In the genomic region with DNA sequence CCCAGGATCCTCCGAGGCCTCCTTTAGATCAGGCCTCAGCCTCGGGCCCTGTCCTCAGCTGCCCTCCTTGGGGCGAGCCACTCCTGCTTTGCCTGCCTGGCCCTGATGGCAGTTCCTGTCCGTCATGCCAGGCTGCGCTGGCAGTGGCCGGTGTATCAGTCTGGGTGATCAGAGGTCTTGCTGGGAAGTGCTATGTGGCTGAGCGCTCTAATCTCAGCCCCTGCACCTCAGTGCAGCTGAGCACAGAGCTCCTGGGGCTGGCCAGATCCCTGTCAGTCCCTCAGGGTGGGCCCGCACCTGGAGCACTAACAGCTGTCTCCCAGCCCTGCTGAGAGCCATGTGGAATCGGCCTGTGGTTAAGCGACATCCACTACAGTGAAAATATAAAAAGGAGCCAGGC, we compare ENCODE assay signal across 22 cellular contexts. TPM values are rescaled to one million over a fixed set of nuclear protein-coding genes. Genes with fewer than 3 reads are reported as not detected.
"Had no signal": no experiment of that assay in that cellular context is flagged by ENCODE, and none has a peak within 500 bp of the region (broad histone marks: within the 10 kb centered on the region; RNA-seq: fewer than 3 reads in every experiment).

No MANE protein-coding gene starts in this region.

- H3K27ac ChIP-seq: dorsolateral prefrontal cortex, hepatocyte, neutrophil, tibial artery, upper lobe of left lung, vagina had no signal

- H3K9me3 Mint-ChIP-seq: naive thymus-derived CD4-positive, alpha-beta T cell; nephron progenitor cell; stimulated activated naive CD8-positive, alpha-beta T cell treated with anti-CD3 and anti-CD28 coated beads, Interleukin-15, Interleukin-2, amounts not matched to agents 100 ng/mL and 50 ng/mL, for 24 hours had no signal

- H3K79me2 ChIP-seq: hepatocyte had no signal

- H3K4me3 Mint-ChIP-seq: naive thymus-derived CD4-positive, alpha-beta T cell; nephron progenitor cell; stimulated activated memory B cell treated with anti-CD40 and anti-IgM and Interleukin-4, amounts not matched to agents 10 μg/mL and 1 μg/mL and 100 μg/mL, for 72 hours; stimulated activated naive CD8-positive, alpha-beta T cell treated with anti-CD3 and anti-CD28 coated beads, Interleukin-15, Interleukin-2, amounts not matched to agents 100 ng/mL and 50 ng/mL, for 24 hours had no signal

- DNase-seq: cortex of kidney; effector CD8-positive, alpha-beta T cell; foreskin melanocyte; left colon; left ventricle myocardium superior; mesenchymal stem cell; naive thymus-derived CD4-positive, alpha-beta T cell; nephron progenitor cell; right cardiac atrium; stimulated activated CD4-positive, alpha-beta T cell treated with anti-CD3 and anti-CD28 coated beads, Interleukin-15, amount 100 ng/mL, for 24 hours; stimulated activated CD4-positive, alpha-beta T cell treated with anti-CD3 and anti-CD28 coated beads, Interleukin-1b, Interleukin-23, amount 100 ng/mL, for 48 hours; stimulated activated CD4-positive, alpha-beta T cell treated with anti-CD3 and anti-CD28 coated beads, Interleukin-4, amount 100 ng/mL, for 24 hours had no signal

- H3K36me3 ChIP-seq: neutrophil, tibial artery, upper lobe of left lung, vagina had no signal

- H3K4me3 ChIP-seq: dorsolateral prefrontal cortex, hepatocyte, lung, tibial artery, upper lobe of left lung, vagina had no signal

- H3K4me2 ChIP-seq: hepatocyte had no signal

- H3K36me3 Mint-ChIP-seq: naive thymus-derived CD4-positive, alpha-beta T cell; stimulated activated memory B cell treated with anti-CD40 and anti-IgM and Interleukin-4, amounts not matched to agents 10 μg/mL and 1 μg/mL and 100 μg/mL, for 72 hours had no signal

- H3K27me3 ChIP-seq: upper lobe of left lung, vagina had no signal

- H3K27ac Mint-ChIP-seq: nephron progenitor cell; progenitor cell of endocrine pancreas; stimulated activated memory B cell treated with anti-CD40 and anti-IgM and Interleukin-4, amounts not matched to agents 10 μg/mL and 1 μg/mL and 100 μg/mL, for 72 hours; stimulated activated naive CD8-positive, alpha-beta T cell treated with anti-CD3 and anti-CD28 coated beads, Interleukin-15, Interleukin-2, amounts not matched to agents 100 ng/mL and 50 ng/mL, for 24 hours had no signal

- H3K9me3 ChIP-seq: neutrophil, tibial artery, upper lobe of left lung, vagina had no signal

- ATAC-seq: left colon; left ventricle myocardium superior; naive thymus-derived CD4-positive, alpha-beta T cell; right cardiac atrium; stimulated activated memory B cell treated with anti-CD40 and anti-IgM and Interleukin-4, amounts not matched to agents 10 μg/mL and 1 μg/mL and 100 μg/mL, for 72 hours had no signal

- H2AFZ ChIP-seq: hepatocyte had no signal

RNA-seq across cellular contexts. Expression of a gene that starts 14.8 kb away (rescaled TPM):
- total RNA-seq: vagina had no signal
- polyA plus RNA-seq: naive thymus-derived CD4-positive, alpha-beta T cell had no signal
